In genomic region chr5:50440651-50441478, GRCh38 we compare ENCODE assay signal across 9 cellular contexts. TPM values are rescaled to one million over a fixed set of nuclear protein-coding genes. Genes with fewer than 3 reads are reported as not detected.
DNase-seq lines count a peak whose midpoint lies in the region; ATAC-seq and TF ChIP-seq lines count a peak whose summit lies in the region.
"Had no signal": no experiment of that assay in that cellular context is flagged by ENCODE, and none has a peak within 500 bp of the region (broad histone marks: within the 10 kb centered on the region; RNA-seq: fewer than 3 reads in every experiment).

EMB (minus strand) TSS chr5:50441288; CDS start chr5:50441151, 137 bp downstream.

- peak within 1 kb of the TSS; percentile 0 for H3K27ac ChIP-seq in foreskin keratinocyte
- H3K27ac ChIP-seq: SJSA1 had no signal

- peak; percentile 57 for TF ChIP-seq CTCF in foreskin keratinocyte (conservative IDR thresholded peaks at IDR 0.05)
- no peak for TF ChIP-seq CTCF in subcutaneous adipose tissue (IDR thresholded peaks at IDR 0.05; ENCODE audit: low read depth)

- DNase-seq in AML-193 (lab: John Stamatoyannopoulos, UW) (peak; percentile 58 to 66), NT2/D1 (ENCODE audit: low read depth, low spot score) (peak; percentile 52), foreskin keratinocyte (peak; percentile 43 to 73)
- DNase-seq in activated T-cell treated with anti-CD3 and anti-CD28 coated beads, Interleukin-2, amount 50 U/mL, for 1 hour, result peak; percentile 82

- H3K27me3 ChIP-seq in NT2/D1 (ENCODE audit: insufficient read depth, insufficient read length), result no peaks in the 10 kb centered on the region
- no peaks in the 10 kb centered on the region for H3K27me3 ChIP-seq in foreskin keratinocyte
- H3K27me3 ChIP-seq in neuron (ENCODE audit: insufficient read depth, low read length), result no peaks in the 10 kb centered on the region
- H3K27me3 ChIP-seq: SJSA1 had no signal

- ATAC-seq in GM18909 (IDR thresholded peaks at IDR 0.05; ENCODE audit: poor library complexity, unreplicated experiment) (peak; percentile 69), HG03196 (IDR thresholded peaks at IDR 0.05; ENCODE audit: unreplicated experiment) (peak; percentile 61), foreskin keratinocyte (peak; percentile 90)

- H3K4me3 ChIP-seq in NT2/D1 (ENCODE audit: insufficient read length, low read depth), result peak within 1 kb of the TSS; percentile 75
- H3K4me3 ChIP-seq in neuron (ENCODE audit: low read length), result peak within 1 kb of the TSS; percentile 64
- H3K4me3 ChIP-seq: SJSA1 had no signal

- H3K9me3 ChIP-seq in NT2/D1 (ENCODE audit: insufficient read depth, low read length), result no peaks in the 10 kb centered on the region
- H3K9me3 ChIP-seq in neuron (ENCODE audit: low read length), result no peaks in the 10 kb centered on the region
- H3K9me3 ChIP-seq: SJSA1 had no signal

- peak within 1 kb of the TSS; percentile 100 for H2AFZ ChIP-seq in neuron (ENCODE audit: low read depth, low read length)

- H3K9ac ChIP-seq in NT2/D1 (ENCODE audit: insufficient read length, low read depth), result peak within 1 kb of the TSS; percentile 85

- H3K4me1 ChIP-seq in NT2/D1 (ENCODE audit: insufficient read depth, insufficient read length) (no peaks in the 10 kb centered on the region), foreskin keratinocyte (peaks cover 18% of the 10 kb centered on the region), neuron (ENCODE audit: insufficient read depth, low read length) (peaks cover 5% of the 10 kb centered on the region)
- H3K4me1 ChIP-seq: SJSA1 had no signal

- no peaks in the 10 kb centered on the region for H3K36me3 ChIP-seq in NT2/D1 (ENCODE audit: insufficient read depth, insufficient read length, low read length)
- H3K36me3 ChIP-seq in neuron (ENCODE audit: insufficient read depth, low read length), result no peaks in the 10 kb centered on the region
- H3K36me3 ChIP-seq: SJSA1 had no signal

RNA-seq across cellular contexts. Expression of gene EMB, which starts in this region (rescaled TPM):
- total RNA-seq in foreskin keratinocyte, result 65.1 and 66.2 TPM in 2 replicates
- 20.3 and 22.3 TPM in 2 replicates for polyA plus RNA-seq in foreskin keratinocyte
- 10 to 100 TPM; 16.0 to 58.5 (median 32.2) TPM for total RNA-seq in subcutaneous adipose tissue
- total RNA-seq: SJSA1 had no signal

Comparison
In these comparisons a context has a peak if more than half of its experiments do, and no peak if none do; other contexts are left out.
1. Peak in every context shown above with its lines: DNase-seq, ATAC-seq, H3K4me3 ChIP-seq and H3K27ac ChIP-seq.